Comparison of ENCODE assay signal across 8 cellular contexts in genomic region chr12:123660328-123660727, GRCh38. TPM values are rescaled to one million over a fixed set of nuclear protein-coding genes. Genes with fewer than 3 reads are reported as not detected.
A peak's percentile ranks its signal among the peaks of the same experiment; 100 is the strongest.
DNase-seq lines count a peak whose midpoint lies in the region; ATAC-seq and TF ChIP-seq lines count a peak whose summit lies in the region.
"Had no signal": no experiment of that assay in that cellular context is flagged by ENCODE, and none has a peak within 500 bp of the region (broad histone marks: within the 10 kb centered on the region; RNA-seq: fewer than 3 reads in every experiment).

No MANE protein-coding gene starts in this region.

- no peak overlapping the region for H3K27ac ChIP-seq in CD4-positive, alpha-beta memory T cell (ENCODE audit: low read depth, low read length)
- peak overlapping the region; percentile 59 for H3K27ac ChIP-seq in RWPE2 (ENCODE audit: poor library complexity, severe bottlenecking)

- intact Hi-C loops in CD4-positive, alpha-beta memory T cell (cut with micrococcal nuclease) = no loop called here

- peaks cover 13% of the 10 kb centered on the region for H3K4me1 ChIP-seq in CD4-positive, alpha-beta memory T cell (ENCODE audit: insufficient read depth, low read length)
- H3K4me1 ChIP-seq in RWPE2 (ENCODE audit: insufficient read depth, poor library complexity, severe bottlenecking) = peaks cover 11% of the 10 kb centered on the region

- no peaks in the 10 kb centered on the region for H3K27me3 Mint-ChIP-seq in CD4-positive, alpha-beta memory T cell

- POLR2A ChIA-PET in CD4-positive, alpha-beta memory T cell (lab: Charles Lee; ENCODE audit: partially characterized antibody) = interaction anchor here (1.0 kb wide), 1 partner anchor 12 kb away, joined by 3 read pairs; no protein-coding TSS in a partner anchor

- no peaks in the 10 kb centered on the region for H3K27me3 ChIP-seq in CD4-positive, alpha-beta memory T cell (ENCODE audit: insufficient read depth, low read length)
- H3K27me3 ChIP-seq in RWPE2 (ENCODE audit: insufficient read depth, poor library complexity, severe bottlenecking) = no peaks in the 10 kb centered on the region

- peaks cover 21 to 33% of the 10 kb centered on the region in 2 donors for H3K36me3 Mint-ChIP-seq in CD4-positive, alpha-beta memory T cell

- H3K4me3 Mint-ChIP-seq in CD4-positive, alpha-beta memory T cell = peak overlapping the region in 2 of 8 donors; percentile 11 to 43

- H3K9me3 Mint-ChIP-seq in CD4-positive, alpha-beta memory T cell = no peaks in the 10 kb centered on the region

- H3K36me3 ChIP-seq in CD4-positive, alpha-beta memory T cell (ENCODE audit: insufficient read depth, low read length) = peaks cover 5% of the 10 kb centered on the region
- peaks cover 55% of the 10 kb centered on the region for H3K36me3 ChIP-seq in RWPE2 (ENCODE audit: low read depth)

- H3K27ac Mint-ChIP-seq in CD4-positive, alpha-beta memory T cell = peak overlapping the region in 6 of 7 donors; percentile 16 to 87 (median 64)

- no peak for TF ChIP-seq CTCF in RWPE2 (IDR thresholded peaks at IDR 0.05; ENCODE audit: poor library complexity, severe bottlenecking)

- peaks cover 9 to 13% (median 13%) of the 10 kb centered on the region in 4 donors for H3K4me1 Mint-ChIP-seq in CD4-positive, alpha-beta memory T cell

- CTCF ChIA-PET in CD4-positive, alpha-beta memory T cell (lab: Charles Lee; ENCODE audit: partially characterized antibody) = no interaction called here

- ATAC-seq in RWPE2 (ENCODE audit: low read depth) = peak; percentile 90
- ATAC-seq in GM19324 (IDR thresholded peaks at IDR 0.05; ENCODE audit: low FRiP score, unreplicated experiment) = no peak

- DNase-seq in CD4-positive, alpha-beta memory T cell = no peak
- DNase-seq in RWPE2 (ENCODE audit: low spot score) (no peak), iris pigment epithelial cell (ENCODE audit: low read depth) (peak; percentile 91), NCI-H345 (lab: John Stamatoyannopoulos, UW) (no peak), NCI-H2196 treated with DMSO at 0.1 percent for 48 hours (lab: John Stamatoyannopoulos, UW; ENCODE audit: unreplicated experiment) (no peak)
- DNase-seq: GDM1; stimulated activated CD4-positive, alpha-beta T cell treated with anti-CD3 and anti-CD28 coated beads, Interleukin-1b, Interleukin-23, amount 100 ng/mL, for 48 hours had no signal

- H3K4me3 ChIP-seq in CD4-positive, alpha-beta memory T cell (ENCODE audit: low read length in 2 of 2) = no peak overlapping the region
- no peak overlapping the region for H3K4me3 ChIP-seq in RWPE2 (ENCODE audit: severe bottlenecking)

- no peaks in the 10 kb centered on the region for H3K9me3 ChIP-seq in CD4-positive, alpha-beta memory T cell (ENCODE audit: control insufficient read depth in 1 of 2, low read length in 2 of 2)
- H3K9me3 ChIP-seq in RWPE2 (ENCODE audit: severe bottlenecking) = no peaks in the 10 kb centered on the region

RNA-seq across cellular contexts. Expression of gene TCTN2, which starts 10.6 kb away (rescaled TPM):
- total RNA-seq in CD4-positive, alpha-beta memory T cell = 1 to 10 TPM; 8.1 to 10.0 TPM
- polyA plus RNA-seq in CD4-positive, alpha-beta memory T cell = 1 to 10 TPM; 1.0 to 2.3 TPM

RNA-seq across cellular contexts. Expression of gene GTF2H3, which starts 26.7 kb away (rescaled TPM):
- total RNA-seq in CD4-positive, alpha-beta memory T cell = 10 to 100 TPM; 18.9 to 24.6 TPM
- polyA plus RNA-seq in CD4-positive, alpha-beta memory T cell = 10 to 100 TPM; 25.8 to 30.7 TPM

RNA-seq across cellular contexts. Expression of gene EIF2B1, which starts 26.8 kb away (rescaled TPM):
- total RNA-seq in CD4-positive, alpha-beta memory T cell = 10 to 100 TPM; 50.3 to 51.2 TPM
- polyA plus RNA-seq in CD4-positive, alpha-beta memory T cell = 10 to 100 TPM; 57.7 to 87.9 TPM

RNA-seq across cellular contexts. Expression of gene ATP6V0A2, which starts 51.8 kb away (rescaled TPM):
- total RNA-seq in CD4-positive, alpha-beta memory T cell = 10 to 100 TPM; 43.8 to 46.1 TPM
- 10 to 100 TPM; 15.3 to 24.0 TPM for polyA plus RNA-seq in CD4-positive, alpha-beta memory T cell

RNA-seq across cellular contexts. Expression of gene DDX55, which starts 58.4 kb away (rescaled TPM):
- total RNA-seq in CD4-positive, alpha-beta memory T cell = 10 to 100 TPM; 50.5 to 58.7 TPM
- 10 to 100 TPM; 19.4 to 22.4 TPM for polyA plus RNA-seq in CD4-positive, alpha-beta memory T cell
